8 cellular contexts compared by ENCODE assay signal in the genomic region with DNA sequence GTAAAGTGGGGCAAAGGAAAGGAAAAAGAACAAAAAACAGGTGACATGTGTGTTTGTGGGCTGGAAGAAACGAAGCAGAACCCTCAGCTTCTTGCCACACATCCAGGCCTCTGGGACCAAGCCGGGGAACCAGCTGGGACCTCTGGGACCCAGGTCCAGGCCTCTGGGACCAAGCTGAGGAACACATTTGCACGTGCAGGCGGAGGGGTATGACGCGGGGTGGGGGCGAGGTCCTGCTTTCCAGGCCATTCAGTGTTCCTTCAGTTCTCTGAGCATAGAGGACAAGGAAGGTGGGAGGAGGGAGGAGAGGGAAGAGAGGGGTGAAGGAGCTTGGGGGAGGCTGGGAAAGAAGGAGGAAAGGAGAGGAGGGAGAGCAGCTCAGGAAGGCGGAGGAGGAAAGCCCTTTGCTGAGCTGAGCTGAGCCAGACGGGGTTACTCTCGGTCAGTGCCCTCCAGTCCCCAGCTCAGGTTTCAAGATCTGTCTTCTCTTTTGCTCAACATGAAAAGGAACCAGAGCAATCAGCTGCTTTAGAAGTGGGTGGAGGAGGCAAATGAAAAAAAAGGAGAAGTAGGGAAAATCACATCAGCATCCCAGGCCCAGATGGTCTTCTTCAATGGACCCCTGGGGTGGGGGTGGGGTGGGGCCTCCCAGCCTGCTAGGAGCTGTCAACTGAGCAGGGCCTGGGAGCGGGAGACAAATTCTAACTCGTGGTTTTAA. TPM values are rescaled to one million over a fixed set of nuclear protein-coding genes. Genes with fewer than 3 reads are reported as not detected.
DNase-seq lines count a peak whose midpoint lies in the region; ATAC-seq and TF ChIP-seq lines count a peak whose summit lies in the region.

No MANE protein-coding gene starts in this region.

- POLR2A ChIA-PET in activated CD4-positive, alpha-beta T cell treated with anti-CD3 and anti-CD28 coated beads for 36 hours (lab: Charles Lee), result interaction anchor here (0.6 kb wide), 2 partner anchors 59 to 78 kb away, joined by 3 to 4 read pairs; a partner anchor contains a TSS

- CTCF ChIA-PET in activated CD4-positive, alpha-beta T cell treated with anti-CD3 and anti-CD28 coated beads for 36 hours (lab: Charles Lee), result interaction anchor here (0.7 kb wide), 1 partner anchor 301 kb away, joined by 3 read pairs; no protein-coding TSS in a partner anchor

- H3K4me1 ChIP-seq in adipocyte (ENCODE audit: control insufficient read depth, insufficient read depth, low read length) (peaks cover 65% of the 10 kb centered on the region), right atrium auricular region (peaks cover 0 to 46% of the 10 kb centered on the region in 2 donors)

- ATAC-seq in GM18505 (IDR thresholded peaks at IDR 0.05; ENCODE audit: unreplicated experiment) (peak; percentile 96), HG02642 (IDR thresholded peaks at IDR 0.05; ENCODE audit: poor library complexity, unreplicated experiment) (peak; percentile 88), sciatic nerve (peak; percentile 90)
- ATAC-seq in activated CD4-positive, alpha-beta T cell treated with anti-CD3 and anti-CD28 coated beads for 36 hours, result no peak

- no peaks in the 10 kb centered on the region for H3K27me3 Mint-ChIP-seq in activated CD4-positive, alpha-beta T cell treated with anti-CD3 and anti-CD28 coated beads for 36 hours

- peak overlapping the region; percentile 57 to 60 for H3K27ac ChIP-seq in right atrium auricular region

- TF ChIP-seq CTCF in right atrium auricular region (IDR thresholded peaks at IDR 0.05), result no peak

- peaks cover 7% of the 10 kb centered on the region for H3K4me1 Mint-ChIP-seq in activated CD4-positive, alpha-beta T cell treated with anti-CD3 and anti-CD28 coated beads for 36 hours

- H3K36me3 Mint-ChIP-seq in activated CD4-positive, alpha-beta T cell treated with anti-CD3 and anti-CD28 coated beads for 36 hours (ENCODE audit: low read depth), result no peaks in the 10 kb centered on the region

- no peak overlapping the region for H3K4me3 Mint-ChIP-seq in activated CD4-positive, alpha-beta T cell treated with anti-CD3 and anti-CD28 coated beads for 36 hours

- H3K36me3 ChIP-seq in adipocyte (ENCODE audit: control insufficient read depth, insufficient read depth, low read length, severe bottlenecking) (peaks cover 74% of the 10 kb centered on the region), right atrium auricular region (peaks cover 14% of the 10 kb centered on the region)

- no peaks in the 10 kb centered on the region for H3K9me3 ChIP-seq in adipocyte (ENCODE audit: control insufficient read depth, low read length)
- H3K9me3 ChIP-seq in right atrium auricular region, result no peaks in the 10 kb centered on the region

- H3K27ac Mint-ChIP-seq in activated CD4-positive, alpha-beta T cell treated with anti-CD3 and anti-CD28 coated beads for 36 hours, result no peak overlapping the region

- H3K9me3 Mint-ChIP-seq in activated CD4-positive, alpha-beta T cell treated with anti-CD3 and anti-CD28 coated beads for 36 hours (ENCODE audit: low read depth), result no peaks in the 10 kb centered on the region

- H3K27me3 ChIP-seq in adipocyte (replicated peaks; ENCODE audit: control insufficient read depth, insufficient read depth, low read length) (no peaks in the 10 kb centered on the region), right atrium auricular region (no peaks in the 10 kb centered on the region)

- intact Hi-C loops in sciatic nerve (cut with DNase I), result loop anchor here (10.0 kb wide), 1 partner anchor 546 kb away; no protein-coding TSS in a partner anchor
- intact Hi-C loops in activated CD4-positive, alpha-beta T cell treated with anti-CD3 and anti-CD28 coated beads for 36 hours (cut with DNase I, micrococcal nuclease), result loop anchor here in 1 of 2 experiments (10.0 kb wide), 2 partner anchors 64 to 186 kb away; no protein-coding TSS in a partner anchor

- H3K4me3 ChIP-seq in adipocyte (ENCODE audit: low read length) (no peak overlapping the region), right atrium auricular region (no peak overlapping the region)

- DNase-seq in NCI-H187 treated with DMSO at 0.1 percent for 48 hours (lab: John Stamatoyannopoulos, UW) (peak; percentile 15), adipocyte (ENCODE audit: low read depth) (peak; percentile 90), right atrium auricular region (ENCODE audit: low spot score) (no peak), sciatic nerve (ENCODE audit: low spot score) (peak; percentile 79), NCI-H446 (lab: John Stamatoyannopoulos, UW) (no peak)
- no peak for DNase-seq in activated CD4-positive, alpha-beta T cell treated with anti-CD3 and anti-CD28 coated beads for 36 hours

- H3K9ac ChIP-seq in adipocyte (ENCODE audit: low read length), result peak overlapping the region; percentile 28

- no peak for TF ChIP-seq POLR2A in GM18505 (IDR thresholded peaks at IDR 0.05; ENCODE audit: borderline replicate concordance, extremely low read depth, insufficient read depth, insufficient read length)

RNA-seq across cellular contexts. Expression of a gene that starts 59.1 kb away (rescaled TPM):
- total RNA-seq in right atrium auricular region, result 10 to 100 TPM in 1 of 2 donors, 1 to 10 TPM in 1; 7.9 to 19.2 TPM
- 65.8 TPM for total RNA-seq in sciatic nerve
- total RNA-seq in activated CD4-positive, alpha-beta T cell treated with anti-CD3 and anti-CD28 coated beads for 36 hours, result 1 to 10 TPM; 4.5 to 5.2 TPM

Comparison
In these comparisons a context has a peak if more than half of its experiments do, and no peak if none do; other contexts are left out.
1. DNase-seq: peak in NCI-H187 treated with DMSO at 0.1 percent for 48 hours (single experiment), adipocyte (single experiment) and sciatic nerve (single experiment); none in right atrium auricular region (single experiment), NCI-H446 (0 of 2) and activated CD4-positive, alpha-beta T cell treated with anti-CD3 and anti-CD28 coated beads for 36 hours (single experiment).